Comparison of ENCODE assay signal across 1 cellular context in the genomic region with DNA sequence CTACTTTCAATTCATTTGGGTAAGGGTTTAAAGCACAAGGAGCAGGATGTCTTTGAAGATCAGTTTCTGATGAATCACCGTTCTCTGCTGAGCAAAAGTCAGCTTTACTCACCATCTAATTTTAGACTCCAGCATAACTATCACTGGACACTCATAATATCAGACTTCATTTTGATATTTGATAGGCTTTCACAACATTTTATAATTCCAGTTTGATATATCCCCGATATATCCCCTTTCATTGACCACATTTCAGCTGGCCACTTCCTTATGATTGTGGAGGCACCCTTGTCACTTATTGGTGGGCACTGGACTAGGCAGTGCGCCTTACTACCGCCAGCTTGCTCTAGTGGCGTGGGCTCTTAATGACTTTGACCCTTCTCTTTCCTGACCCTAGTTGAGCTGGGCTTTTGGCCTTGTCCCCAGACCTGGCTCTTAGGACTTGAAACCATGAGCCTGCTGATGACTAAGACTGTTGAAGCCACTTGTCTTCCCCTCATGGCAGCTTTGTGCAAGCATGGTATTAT.
TF ChIP-seq lines count a peak whose summit lies in the region.

No MANE protein-coding gene starts in this region.

TF ChIP-seq in SK-N-SH, 30 proteins besides CTCF, POLR2A, EP300 and RAD21:
- TF ChIP-seq POLR2AphosphoS5 (IDR thresholded peaks at IDR 0.05; ENCODE audit: low read depth, low read length) (peak; percentile 24; the same call in 1 of the 2 replicates), ELF1 (IDR thresholded peaks at IDR 0.05) (no peak), TCF12 (IDR thresholded peaks at IDR 0.05) (peak; percentile 45), GATA2 (CRISPR knock-in tag; IDR thresholded peaks at IDR 0.05) (no peak), YY1 (IDR thresholded peaks at IDR 0.05; ENCODE audit: low read depth) (no peak), NFIC (IDR thresholded peaks at IDR 0.05; ENCODE audit: borderline replicate concordance) (peak; percentile 20; the same call in 1 of the 2 replicates), MAX (IDR thresholded peaks at IDR 0.05; ENCODE audit: low read depth) (peak; percentile 23; the same call in 1 of the 2 replicates), GABPA (IDR thresholded peaks at IDR 0.05; ENCODE audit: low read depth) (0 out of 2 replicates have a peak, but pooled peaks have one; percentile 11), JUND (IDR thresholded peaks at IDR 0.05) (peak; percentile 59), FOSL2 (IDR thresholded peaks at IDR 0.05; ENCODE audit: borderline replicate concordance, low read depth) (peak; percentile 91), CHD2 (IDR thresholded peaks at IDR 0.05; ENCODE audit: low read length, partially characterized antibody) (no peak), MEF2A (IDR thresholded peaks at IDR 0.05; ENCODE audit: borderline replicate concordance, low read depth) (peak; percentile 98), TEAD4 (IDR thresholded peaks at IDR 0.05; ENCODE audit: borderline replicate concordance, insufficient read depth) (no peak)
- TF ChIP-seq, protein P1, sequence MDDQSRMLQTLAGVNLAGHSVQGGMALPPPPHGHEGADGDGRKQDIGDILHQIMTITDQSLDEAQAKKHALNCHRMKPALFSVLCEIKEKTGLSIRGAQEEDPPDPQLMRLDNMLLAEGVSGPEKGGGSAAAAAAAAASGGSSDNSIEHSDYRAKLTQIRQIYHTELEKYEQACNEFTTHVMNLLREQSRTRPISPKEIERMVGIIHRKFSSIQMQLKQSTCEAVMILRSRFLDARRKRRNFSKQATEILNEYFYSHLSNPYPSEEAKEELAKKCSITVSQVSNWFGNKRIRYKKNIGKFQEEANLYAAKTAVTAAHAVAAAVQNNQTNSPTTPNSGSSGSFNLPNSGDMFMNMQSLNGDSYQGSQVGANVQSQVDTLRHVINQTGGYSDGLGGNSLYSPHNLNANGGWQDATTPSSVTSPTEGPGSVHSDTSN (IDR thresholded peaks at IDR 0.05) = peak; percentile 41
- TF ChIP-seq, protein P2, sequence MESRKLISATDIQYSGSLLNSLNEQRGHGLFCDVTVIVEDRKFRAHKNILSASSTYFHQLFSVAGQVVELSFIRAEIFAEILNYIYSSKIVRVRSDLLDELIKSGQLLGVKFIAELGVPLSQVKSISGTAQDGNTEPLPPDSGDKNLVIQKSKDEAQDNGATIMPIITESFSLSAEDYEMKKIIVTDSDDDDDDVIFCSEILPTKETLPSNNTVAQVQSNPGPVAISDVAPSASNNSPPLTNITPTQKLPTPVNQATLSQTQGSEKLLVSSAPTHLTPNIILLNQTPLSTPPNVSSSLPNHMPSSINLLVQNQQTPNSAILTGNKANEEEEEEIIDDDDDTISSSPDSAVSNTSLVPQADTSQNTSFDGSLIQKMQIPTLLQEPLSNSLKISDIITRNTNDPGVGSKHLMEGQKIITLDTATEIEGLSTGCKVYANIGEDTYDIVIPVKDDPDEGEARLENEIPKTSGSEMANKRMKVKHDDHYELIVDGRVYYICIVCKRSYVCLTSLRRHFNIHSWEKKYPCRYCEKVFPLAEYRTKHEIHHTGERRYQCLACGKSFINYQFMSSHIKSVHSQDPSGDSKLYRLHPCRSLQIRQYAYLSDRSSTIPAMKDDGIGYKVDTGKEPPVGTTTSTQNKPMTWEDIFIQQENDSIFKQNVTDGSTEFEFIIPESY (IDR thresholded peaks at IDR 0.05; ENCODE audit: borderline replicate concordance, low read depth) = 0 out of 2 replicates have a peak, but pooled peaks have one; percentile 31
- TF ChIP-seq, protein P3, sequence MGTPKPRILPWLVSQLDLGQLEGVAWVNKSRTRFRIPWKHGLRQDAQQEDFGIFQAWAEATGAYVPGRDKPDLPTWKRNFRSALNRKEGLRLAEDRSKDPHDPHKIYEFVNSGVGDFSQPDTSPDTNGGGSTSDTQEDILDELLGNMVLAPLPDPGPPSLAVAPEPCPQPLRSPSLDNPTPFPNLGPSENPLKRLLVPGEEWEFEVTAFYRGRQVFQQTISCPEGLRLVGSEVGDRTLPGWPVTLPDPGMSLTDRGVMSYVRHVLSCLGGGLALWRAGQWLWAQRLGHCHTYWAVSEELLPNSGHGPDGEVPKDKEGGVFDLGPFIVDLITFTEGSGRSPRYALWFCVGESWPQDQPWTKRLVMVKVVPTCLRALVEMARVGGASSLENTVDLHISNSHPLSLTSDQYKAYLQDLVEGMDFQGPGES (IDR thresholded peaks at IDR 0.05; ENCODE audit: low read depth, low read length) = no peak
